In the genomic region with DNA sequence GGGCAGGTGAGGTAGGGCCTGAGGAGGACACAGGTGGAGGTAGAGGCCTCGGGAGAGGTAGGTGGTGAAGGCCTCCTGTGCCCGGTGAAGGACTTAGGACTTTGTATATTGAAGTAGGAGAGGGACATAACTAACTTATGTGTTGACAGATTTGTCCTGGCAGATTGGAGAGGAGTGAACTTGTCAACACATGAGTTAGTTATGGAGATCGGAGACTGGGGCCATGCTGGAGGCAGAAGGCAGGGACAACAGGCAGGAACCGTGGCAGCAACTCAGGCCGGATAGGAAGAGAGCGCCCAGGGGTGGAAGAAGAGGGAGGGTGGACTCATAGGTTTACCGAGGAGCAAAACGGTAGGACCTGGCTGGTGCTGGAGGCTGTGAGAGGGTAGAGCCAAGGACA, we compare ENCODE assay signal across 22 cellular contexts. TPM values are rescaled to one million over a fixed set of nuclear protein-coding genes. Genes with fewer than 3 reads are reported as not detected.
DNase-seq lines count a peak whose midpoint lies in the region; ATAC-seq and TF ChIP-seq lines count a peak whose summit lies in the region.
"Had no signal": no experiment of that assay in that cellular context is flagged by ENCODE, and none has a peak within 500 bp of the region (broad histone marks: within the 10 kb centered on the region; RNA-seq: fewer than 3 reads in every experiment).

No MANE protein-coding gene starts in this region.

- H3K27ac ChIP-seq in right atrium auricular region (peak overlapping the region in 1 of 2 donors; percentile 92), endodermal cell (ENCODE audit: low read depth, low read length) (no peak overlapping the region), psoas muscle (no peak overlapping the region), ovary (no peak overlapping the region)
- H3K27ac ChIP-seq in CD8-positive, alpha-beta memory T cell (ENCODE audit: low read depth, low read length) = no peak overlapping the region
- H3K27ac ChIP-seq: BLaER1 treated with 17β-estradiol and CSF1 and Interleukin-3, amounts not matched to agents 10 nM and 100 nM had no signal

- H3K36me3 ChIP-seq in right atrium auricular region (no peaks in the 10 kb centered on the region), endodermal cell (ENCODE audit: control insufficient read depth, insufficient read depth, low read length) (no peaks in the 10 kb centered on the region), psoas muscle (ENCODE audit: insufficient read depth in 1 of 2, low read depth in 1 of 2) (no peaks in the 10 kb centered on the region), ovary (no peaks in the 10 kb centered on the region)
- no peaks in the 10 kb centered on the region for H3K36me3 ChIP-seq in CD8-positive, alpha-beta memory T cell (ENCODE audit: insufficient read depth, low read length)
- H3K36me3 ChIP-seq: BLaER1 treated with 17β-estradiol and CSF1 and Interleukin-3, amounts not matched to agents 10 nM and 100 nM had no signal

- H3K9ac ChIP-seq in endodermal cell (ENCODE audit: extremely low read depth, low read length, poor library complexity, severe bottlenecking) = no peak overlapping the region
- H3K9ac ChIP-seq: BLaER1 treated with 17β-estradiol and CSF1 and Interleukin-3, amounts not matched to agents 10 nM and 100 nM had no signal

- H3K27me3 ChIP-seq in right atrium auricular region (no peaks in the 10 kb centered on the region), endodermal cell (ENCODE audit: control insufficient read depth, insufficient read depth, low read length, poor library complexity, severe bottlenecking) (peaks cover 18% of the 10 kb centered on the region), psoas muscle (ENCODE audit: insufficient read depth in 3 of 3, low read length in 2 of 3) (no peaks in the 10 kb centered on the region), ovary (no peaks in the 10 kb centered on the region)
- no peaks in the 10 kb centered on the region for H3K27me3 ChIP-seq in CD8-positive, alpha-beta memory T cell (ENCODE audit: insufficient read depth, low read length, poor library complexity, severe bottlenecking)
- H3K27me3 ChIP-seq: BLaER1 treated with 17β-estradiol and CSF1 and Interleukin-3, amounts not matched to agents 10 nM and 100 nM had no signal

- CTCF ChIA-PET in CD8-positive, alpha-beta memory T cell (lab: Charles Lee) = no interaction called here

- no peaks in the 10 kb centered on the region for H3K36me3 Mint-ChIP-seq in endodermal cell (ENCODE audit: low read depth)
- no peaks in the 10 kb centered on the region for H3K36me3 Mint-ChIP-seq in CD8-positive, alpha-beta memory T cell
- H3K36me3 Mint-ChIP-seq: CD4-positive, CD25-positive, alpha-beta regulatory T cell had no signal

- no peak overlapping the region for H3K4me3 Mint-ChIP-seq in endodermal cell
- no peak overlapping the region for H3K4me3 Mint-ChIP-seq in CD8-positive, alpha-beta memory T cell
- H3K4me3 Mint-ChIP-seq: CD4-positive, CD25-positive, alpha-beta regulatory T cell; HFFc6; IgD-negative memory B cell had no signal

- no peak for TF ChIP-seq EP300 in ovary (IDR thresholded peaks at IDR 0.05)

- no peak overlapping the region for H3K27ac Mint-ChIP-seq in endodermal cell
- no peak overlapping the region for H3K27ac Mint-ChIP-seq in CD8-positive, alpha-beta memory T cell
- H3K27ac Mint-ChIP-seq: CD4-positive, CD25-positive, alpha-beta regulatory T cell; HFFc6; IgD-negative memory B cell had no signal

- no peaks in the 10 kb centered on the region for H3K9me3 ChIP-seq in right atrium auricular region
- H3K9me3 ChIP-seq in endodermal cell (ENCODE audit: control insufficient read depth, low read length) = no peaks in the 10 kb centered on the region
- H3K9me3 ChIP-seq in psoas muscle = no peaks in the 10 kb centered on the region
- no peaks in the 10 kb centered on the region for H3K9me3 ChIP-seq in ovary
- H3K9me3 ChIP-seq in CD8-positive, alpha-beta memory T cell (ENCODE audit: low read length) = no peaks in the 10 kb centered on the region
- H3K9me3 ChIP-seq: BLaER1 treated with 17β-estradiol and CSF1 and Interleukin-3, amounts not matched to agents 10 nM and 100 nM had no signal

- no peak for TF ChIP-seq POLR2A in ovary (IDR thresholded peaks at IDR 0.05)

- H3K9me3 Mint-ChIP-seq in endodermal cell = no peaks in the 10 kb centered on the region
- H3K9me3 Mint-ChIP-seq in CD8-positive, alpha-beta memory T cell = no peaks in the 10 kb centered on the region

- DNase-seq in Right ventricle myocardium inferior (ENCODE audit: missing footprints) (no peak), right atrium auricular region (ENCODE audit: low spot score) (no peak), endodermal cell (peak; percentile 37), left ventricle myocardium superior (peak; percentile 50), psoas muscle (no peak), NCI-H2029 treated with DMSO at 0.1 percent for 48 hours (lab: John Stamatoyannopoulos, UW) (no peak), ovary (no peak)
- DNase-seq in CD8-positive, alpha-beta memory T cell = no peak
- DNase-seq: 8988T; ACHN; Calu3; CD4-positive, CD25-positive, alpha-beta regulatory T cell; DMS153; DMS79 treated with DMSO at 0.1 percent for 48 hours; EL; GDM1; HCEC 1CT; HFFc6 had no signal

- H3K4me1 Mint-ChIP-seq in endodermal cell = peaks cover 8% of the 10 kb centered on the region
- no peaks in the 10 kb centered on the region for H3K4me1 Mint-ChIP-seq in CD8-positive, alpha-beta memory T cell
- H3K4me1 Mint-ChIP-seq: CD4-positive, CD25-positive, alpha-beta regulatory T cell had no signal

- intact Hi-C loops in Right ventricle myocardium inferior (cut with DNase I) (no loop called here), left ventricle myocardium superior (cut with micrococcal nuclease) (no loop called here), psoas muscle (cut with DNase I) (no loop called here), ovary (cut with DNase I) (no loop called here)

- POLR2A ChIA-PET in CD8-positive, alpha-beta memory T cell (lab: Charles Lee) = no interaction called here

- ATAC-seq in Right ventricle myocardium inferior (peak; percentile 58), left ventricle myocardium superior (peak; percentile 72), psoas muscle (peak; percentile 28 to 72 (median 64))

- H3K4me1 ChIP-seq in right atrium auricular region (peaks cover 0 to 37% of the 10 kb centered on the region in 2 donors), endodermal cell (ENCODE audit: control insufficient read depth, insufficient read depth, low read length) (no peaks in the 10 kb centered on the region), psoas muscle (peaks cover 26% of the 10 kb centered on the region), ovary (ENCODE audit: insufficient read depth) (peaks cover 10% of the 10 kb centered on the region)
- H3K4me1 ChIP-seq in CD8-positive, alpha-beta memory T cell (ENCODE audit: insufficient read depth, low read length) = no peaks in the 10 kb centered on the region
- H3K4me1 ChIP-seq: BLaER1 treated with 17β-estradiol and CSF1 and Interleukin-3, amounts not matched to agents 10 nM and 100 nM had no signal

- TF ChIP-seq CTCF in right atrium auricular region (IDR thresholded peaks at IDR 0.05) (no peak), endodermal cell (conservative IDR thresholded peaks at IDR 0.05) (no peak), psoas muscle (IDR thresholded peaks at IDR 0.05) (no peak), ovary (IDR thresholded peaks at IDR 0.05) (no peak)

- H3K4me3 ChIP-seq in right atrium auricular region (no peak overlapping the region), endodermal cell (ENCODE audit: low read length) (no peak overlapping the region), psoas muscle (no peak overlapping the region), ovary (no peak overlapping the region)
- H3K4me3 ChIP-seq in CD8-positive, alpha-beta memory T cell (ENCODE audit: low read length) = no peak overlapping the region
- H3K4me3 ChIP-seq: BLaER1 treated with 17β-estradiol and CSF1 and Interleukin-3, amounts not matched to agents 10 nM and 100 nM had no signal

- 81 to 89% methylated on average over 5 to 8 of the region's 8 CpGs for WGBS in endodermal cell (ENCODE audit: insufficient coverage in 1 of 2, insufficient read length in 1 of 2), 2 experiments
- WGBS in psoas muscle, 3 donors = 28 to 49% (median 37%) methylated on average over 8 of the region's 8 CpGs
- 89 to 92% (median 91%) methylated on average over 8 of the region's 8 CpGs for WGBS in ovary, 3 donors

- peaks cover 49% of the 10 kb centered on the region for H3K27me3 Mint-ChIP-seq in endodermal cell (ENCODE audit: insufficient read depth)
- H3K27me3 Mint-ChIP-seq in CD8-positive, alpha-beta memory T cell = peaks cover 15 to 19% of the 10 kb centered on the region in 2 donors
- H3K27me3 Mint-ChIP-seq: CD4-positive, CD25-positive, alpha-beta regulatory T cell; IgD-negative memory B cell had no signal

RNA-seq across cellular contexts. Expression of a gene that starts 18.4 kb away (rescaled TPM):
- total RNA-seq in Right ventricle myocardium inferior (0.24 TPM), right atrium auricular region (1 to 10 TPM; 1.0 to 1.7 TPM), endodermal cell (not detected), left ventricle myocardium superior (0.35 TPM), psoas muscle (under 1 TPM in 2 of 4 donors, not detected in 2; 0.17 to 0.30 TPM), ovary (1 to 10 TPM in 1 of 7 donors, under 1 TPM in 6; 0.18 to 1.0 (median 0.57) TPM)
- polyA plus RNA-seq in endodermal cell (2013, experiment 1 of 2) = not detected
- not detected for polyA plus RNA-seq in endodermal cell (2013, experiment 2 of 2)
- polyA plus RNA-seq in psoas muscle (under 1 TPM in 1 of 3 donors, not detected in 2; 0.12 TPM), ovary (1 to 10 TPM in 1 of 2 donors, under 1 TPM in 1; 0.50 to 3.4 TPM)
- not detected for total RNA-seq in CD8-positive, alpha-beta memory T cell
- polyA plus RNA-seq in CD8-positive, alpha-beta memory T cell = not detected
- total RNA-seq: CD4-positive, CD25-positive, alpha-beta regulatory T cell; H1; HFFc6; HT-29 had no signal
- polyA plus RNA-seq: CD4-positive, CD25-positive, alpha-beta regulatory T cell; H1; IgD-negative memory B cell had no signal

RNA-seq across cellular contexts. Expression of a gene that starts 22.3 kb away (rescaled TPM):
- total RNA-seq in Right ventricle myocardium inferior (not detected), right atrium auricular region (not detected), endodermal cell (not detected), left ventricle myocardium superior (not detected), psoas muscle (not detected), ovary (not detected)
- polyA plus RNA-seq in endodermal cell (2013, experiment 1 of 2) = not detected
- not detected for polyA plus RNA-seq in endodermal cell (2013, experiment 2 of 2)
- polyA plus RNA-seq in psoas muscle (not detected), ovary (not detected)
- not detected for total RNA-seq in CD8-positive, alpha-beta memory T cell
- not detected for polyA plus RNA-seq in CD8-positive, alpha-beta memory T cell
- total RNA-seq: Calu3; CD4-positive, CD25-positive, alpha-beta regulatory T cell; H1; HFFc6; HT-29 had no signal
- polyA plus RNA-seq: CD4-positive, CD25-positive, alpha-beta regulatory T cell; H1; IgD-negative memory B cell had no signal

RNA-seq across cellular contexts. Expression of a gene that starts 52.8 kb away (rescaled TPM):
- total RNA-seq in Right ventricle myocardium inferior = 69.8 TPM
- 100 to 1,000 TPM in 1 of 2 donors, 10 to 100 TPM in 1; 79.3 to 201 TPM for total RNA-seq in right atrium auricular region
- total RNA-seq in endodermal cell = not detected
- polyA plus RNA-seq in endodermal cell (2013, experiment 1 of 2) = not detected
- not detected for polyA plus RNA-seq in endodermal cell (2013, experiment 2 of 2)
- total RNA-seq in left ventricle myocardium superior = 166 TPM
- total RNA-seq in psoas muscle = 10 to 100 TPM; 34.3 to 73.3 (median 40.4) TPM
- polyA plus RNA-seq in psoas muscle = 100 to 1,000 TPM in 1 of 3 donors, 10 to 100 TPM in 2; 26.9 to 112 (median 95.8) TPM
- not detected for total RNA-seq in ovary
- not detected for polyA plus RNA-seq in ovary
- total RNA-seq in CD8-positive, alpha-beta memory T cell = not detected
- not detected for polyA plus RNA-seq in CD8-positive, alpha-beta memory T cell
- total RNA-seq: Calu3; CD4-positive, CD25-positive, alpha-beta regulatory T cell; H1; HFFc6; HT-29 had no signal
- polyA plus RNA-seq: CD4-positive, CD25-positive, alpha-beta regulatory T cell; H1; IgD-negative memory B cell had no signal

Comparison
In these comparisons a context has a peak if more than half of its experiments do, and no peak if none do; other contexts are left out.
1. DNase-seq: peak in endodermal cell (single experiment) and left ventricle myocardium superior (single experiment); none in Right ventricle myocardium inferior (single experiment), right atrium auricular region (single experiment), psoas muscle (0 of 2), NCI-H2029 treated with DMSO at 0.1 percent for 48 hours (single experiment), ovary (0 of 5) and CD8-positive, alpha-beta memory T cell (0 of 5).
2. RNA of a gene that starts 52.8 kb away (total RNA-seq): 79.3 to 201 TPM in right atrium auricular region, 166 TPM in left ventricle myocardium superior (single experiment), 69.8 TPM in Right ventricle myocardium inferior (single experiment) and 34.3 to 73.3 TPM in psoas muscle; not detected in endodermal cell, not detected in ovary and not detected in CD8-positive, alpha-beta memory T cell; every median in the first group is over 10 times any median in the second.
3. Peak in every context shown above with its lines, with median percentiles within 50 percentile points of each other: ATAC-seq.